ENCODE assay signal across 13 cellular contexts in genomic region chr2:212330263-212330662, GRCh38.
DNase-seq lines count a peak whose midpoint lies in the region; ATAC-seq lines count a peak whose summit lies in the region.
"Had no signal": no experiment of that assay in that cellular context is flagged by ENCODE, and none has a peak within 500 bp of the region (broad histone marks: within the 10 kb centered on the region; RNA-seq: fewer than 3 reads in every experiment).

No MANE protein-coding gene starts in this region.

- in situ Hi-C loops in G401 (cut with HindIII; ENCODE audit: low sequenced_read_pairs) = no loop called here

- ATAC-seq in GM19397 (IDR thresholded peaks at IDR 0.05; ENCODE audit: unreplicated experiment) = no peak
- ATAC-seq: sciatic nerve, SK-N-SH treated with all-trans-retinoic acid at 6 μM for 48 hours had no signal

- DNase-seq in G401 (ENCODE audit: low spot score) (peak; percentile 19), anterior cingulate cortex (lab: John Stamatoyannopoulos, UW) (peak in 30 of 58 donors; percentile 0 to 56 (median 8)), islet precursor cell (peak; percentile 62), putamen (ENCODE audit: low spot score) (peak; percentile 19), NCI-H345 treated with DMSO at 0.1 percent for 48 hours (lab: John Stamatoyannopoulos, UW; ENCODE audit: unreplicated experiment) (no peak), NCI-H82 (lab: John Stamatoyannopoulos, UW) (no peak), SHP77 treated with DMSO at 0.1 percent for 48 hours (lab: John Stamatoyannopoulos, UW) (no peak)
- DNase-seq: activated CD4-positive, alpha-beta memory T cell treated with anti-CD3 and anti-CD28 coated beads, Interleukin-2, amount 10 ng/mL, durations not matched to agents 7 days and 5 days; adrenal gland; DMS153 had no signal

Comparison
In these comparisons a context has a peak if more than half of its experiments do, and no peak if none do; other contexts are left out.
1. DNase-seq: peak in G401 (single experiment), anterior cingulate cortex (30 of 58), islet precursor cell (single experiment) and putamen (single experiment); none in NCI-H345 treated with DMSO at 0.1 percent for 48 hours (single experiment), NCI-H82 (single experiment) and SHP77 treated with DMSO at 0.1 percent for 48 hours (single experiment).